1 cellular context compared by ENCODE assay signal in genomic region chr11:93526691-93527583, GRCh38.
TF ChIP-seq lines count a peak whose summit lies in the region.

No MANE protein-coding gene starts in this region.

TF ChIP-seq in GM23338, 12 proteins besides CTCF, POLR2A, EP300 and RAD21 (continued from another document):
- TF ChIP-seq ZNF462 (CRISPR knock-in tag; IDR thresholded peaks at IDR 0.05) (no peak), EZH2 (IDR thresholded peaks at IDR 0.05; ENCODE audit: low read depth, unreplicated experiment) (no peak)
TF ChIP-seq in GM23338: peak in this region for 0.
